In the genomic region with DNA sequence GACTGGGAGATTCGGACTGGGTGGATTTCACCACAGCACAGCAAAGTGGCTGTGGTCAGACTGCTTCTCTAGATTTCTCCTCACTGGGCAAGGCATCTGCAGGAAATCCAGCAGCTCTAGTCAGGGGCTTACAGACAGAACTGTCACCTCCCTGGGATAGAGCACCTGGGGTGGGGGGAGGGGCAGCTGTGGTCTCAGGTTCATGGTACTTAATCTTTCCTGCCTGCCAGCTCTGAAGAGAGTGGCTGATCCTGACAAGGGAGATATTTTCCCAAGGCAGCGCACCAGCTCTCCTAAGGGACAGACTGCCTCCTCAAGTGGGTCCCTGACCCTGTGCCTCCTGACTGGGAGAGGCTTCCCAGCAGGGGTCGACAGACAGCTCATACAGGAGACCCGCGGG, we compare ENCODE assay signal across 19 cellular contexts.
"Had no signal": no experiment of that assay in that cellular context is flagged by ENCODE, and none has a peak within 500 bp of the region (broad histone marks: within the 10 kb centered on the region; RNA-seq: fewer than 3 reads in every experiment).

No MANE protein-coding gene starts in this region.

- H3K4me1 Mint-ChIP-seq: activated naive CD4-positive, alpha-beta T cell treated with anti-CD3 and anti-CD28 coated beads, Interleukin-2, amount 10 ng/mL, durations not matched to agents 7 days and 5 days; natural killer cell had no signal

- DNase-seq: activated CD4-positive, alpha-beta T cell treated with anti-CD3 and anti-CD28 coated beads, Interleukin-2, amount 10 ng/mL, durations not matched to agents 7 days and 5 days; activated CD4-positive, CD25-positive, alpha-beta regulatory T cell treated with anti-CD3 and anti-CD28 coated beads, Interleukin-2, amount 50 U/mL, for 72 hours; activated CD8-positive, alpha-beta memory T cell treated with anti-CD3 and anti-CD28 coated beads, Interleukin-2, amount 10 ng/mL, durations not matched to agents 7 days and 5 days; activated CD8-positive, alpha-beta T cell treated with anti-CD3 and anti-CD28 coated beads for 36 hours; activated effector memory CD4-positive, alpha-beta T cell treated with anti-CD3 and anti-CD28 coated beads, Interleukin-2, amount 50 U/mL, for 16 hours; activated naive CD4-positive, alpha-beta T cell treated with anti-CD3 and anti-CD28 coated beads, Interleukin-2, amount 10 ng/mL, durations not matched to agents 7 days and 5 days; activated T-cell treated with anti-CD3 and anti-CD28 coated beads for 4 hours; amygdala; heart left ventricle; mammary epithelial cell; midbrain; natural killer cell; pancreas; psoas muscle; stimulated activated CD4-positive, alpha-beta T cell treated with anti-CD3 and anti-CD28 coated beads, Interleukin-4, amount 100 ng/mL, for 24 hours; stimulated activated naive CD4-positive, alpha-beta T cell treated with Interleukin-2 at 50 U/mL for 16 hours; T1000 had no signal

- ATAC-seq: activated CD8-positive, alpha-beta memory T cell treated with anti-CD3 and anti-CD28 coated beads, Interleukin-2, amount 10 ng/mL, durations not matched to agents 7 days and 5 days; activated CD8-positive, alpha-beta T cell treated with anti-CD3 and anti-CD28 coated beads for 36 hours; heart left ventricle; left lobe of liver; natural killer cell; pancreas; psoas muscle had no signal

- H3K27ac Mint-ChIP-seq: activated CD4-positive, alpha-beta T cell treated with anti-CD3 and anti-CD28 coated beads, Interleukin-2, amount 10 ng/mL, durations not matched to agents 7 days and 5 days; activated CD8-positive, alpha-beta memory T cell treated with anti-CD3 and anti-CD28 coated beads, Interleukin-2, amount 10 ng/mL, durations not matched to agents 7 days and 5 days; activated CD8-positive, alpha-beta T cell treated with anti-CD3 and anti-CD28 coated beads for 36 hours; activated naive CD4-positive, alpha-beta T cell treated with anti-CD3 and anti-CD28 coated beads, Interleukin-2, amount 10 ng/mL, durations not matched to agents 7 days and 5 days; natural killer cell; type B pancreatic cell had no signal

- H3K36me3 Mint-ChIP-seq: activated naive CD4-positive, alpha-beta T cell treated with anti-CD3 and anti-CD28 coated beads, Interleukin-2, amount 10 ng/mL, durations not matched to agents 7 days and 5 days; natural killer cell had no signal

- H3K27me3 Mint-ChIP-seq: activated CD8-positive, alpha-beta memory T cell treated with anti-CD3 and anti-CD28 coated beads, Interleukin-2, amount 10 ng/mL, durations not matched to agents 7 days and 5 days; activated naive CD4-positive, alpha-beta T cell treated with anti-CD3 and anti-CD28 coated beads, Interleukin-2, amount 10 ng/mL, durations not matched to agents 7 days and 5 days; type B pancreatic cell had no signal

- H3K4me3 Mint-ChIP-seq: activated CD4-positive, alpha-beta T cell treated with anti-CD3 and anti-CD28 coated beads, Interleukin-2, amount 10 ng/mL, durations not matched to agents 7 days and 5 days; activated CD8-positive, alpha-beta memory T cell treated with anti-CD3 and anti-CD28 coated beads, Interleukin-2, amount 10 ng/mL, durations not matched to agents 7 days and 5 days; activated CD8-positive, alpha-beta T cell treated with anti-CD3 and anti-CD28 coated beads for 36 hours; activated naive CD4-positive, alpha-beta T cell treated with anti-CD3 and anti-CD28 coated beads, Interleukin-2, amount 10 ng/mL, durations not matched to agents 7 days and 5 days; natural killer cell; type B pancreatic cell had no signal
